Comparison of ENCODE assay signal across 8 cellular contexts in genomic region chr13:81487151-81487550, GRCh38.
A peak's percentile ranks its signal among the peaks of the same experiment; 100 is the strongest.
DNase-seq lines count a peak whose midpoint lies in the region; TF ChIP-seq lines count a peak whose summit lies in the region.

No MANE protein-coding gene starts in this region.

- no peak overlapping the region for H4K5ac ChIP-seq in mesendoderm (ENCODE audit: low read length)

- no peak overlapping the region for H3K4me2 ChIP-seq in mesendoderm (ENCODE audit: low read length)

- peak; percentile 26 for TF ChIP-seq CTCF in GM10266 (IDR thresholded peaks at IDR 0.05; ENCODE audit: control insufficient read depth, insufficient read depth, low read depth, missing control alignments)

- H3K4ac ChIP-seq in mesendoderm (ENCODE audit: low read depth, low read length), result peak overlapping the region; percentile 87

- H3K79me2 ChIP-seq in mesendoderm (ENCODE audit: control insufficient read depth, insufficient read depth, low read length), result no peaks in the 10 kb centered on the region

- peak overlapping the region; percentile 44 for H3K18ac ChIP-seq in mesendoderm (ENCODE audit: low read length)

- no peak overlapping the region for H2BK5ac ChIP-seq in mesendoderm (ENCODE audit: low read length)

- H3K23ac ChIP-seq in mesendoderm (ENCODE audit: low read length), result no peak overlapping the region

- WGBS in mesendoderm (ENCODE audit: extremely low coverage, insufficient coverage, low lambda C conversion rate), result no CpG with 5 or more reads among the region's 3 CpGs

- no peaks in the 10 kb centered on the region for H3K79me1 ChIP-seq in mesendoderm (ENCODE audit: low read length)

- no peaks in the 10 kb centered on the region for H3K27me3 ChIP-seq in mesendoderm (ENCODE audit: insufficient read depth, low read length, poor library complexity)

- H3K4me3 ChIP-seq in mesendoderm (ENCODE audit: low read length), result no peak overlapping the region

- no peak overlapping the region for H4K8ac ChIP-seq in mesendoderm (ENCODE audit: low read depth, low read length)

- intact Hi-C loops in posterior vena cava (cut with DNase I), result no loop called here

- no peaks in the 10 kb centered on the region for H3K36me3 ChIP-seq in mesendoderm (ENCODE audit: control insufficient read depth, insufficient read depth, low read length)

- peak overlapping the region; percentile 17 for H2BK120ac ChIP-seq in mesendoderm (ENCODE audit: low read depth, low read length)

- no peak overlapping the region for H3K56ac ChIP-seq in mesendoderm (ENCODE audit: low read length)

- peak overlapping the region; percentile 13 for H2BK15ac ChIP-seq in mesendoderm (replicated peaks; ENCODE audit: low read depth)

- no peaks in the 10 kb centered on the region for H3K4me1 ChIP-seq in mesendoderm (ENCODE audit: control insufficient read depth, low read depth, low read length)

- no peak overlapping the region for H3K27ac ChIP-seq in mesendoderm (ENCODE audit: low read depth, low read length)

- no peak overlapping the region for H3K9ac ChIP-seq in mesendoderm (ENCODE audit: low read length)

- no peak for DNase-seq in GM10266 (ENCODE audit: extremely low spot score)
- peak; percentile 41 for DNase-seq in NCI-H1092 treated with DMSO at 0.1 percent for 48 hours (lab: John Stamatoyannopoulos, UW)
- DNase-seq in astrocyte of the hippocampus (ENCODE audit: low read depth, low spot score), result peak; percentile 11
- DNase-seq in mesendoderm, result peak; percentile 88
- no peak for DNase-seq in posterior vena cava (ENCODE audit: low spot score)
- no peak for DNase-seq in NOMO-1 (lab: John Stamatoyannopoulos, UW; ENCODE audit: unreplicated experiment in 2 of 2)
- DNase-seq in anterior cingulate cortex (lab: John Stamatoyannopoulos, UW), result no peak
- DNase-seq in activated T-cell treated with anti-CD3 and anti-CD28 coated beads for 4 hours, result no peak

- no peak overlapping the region for H2AK5ac ChIP-seq in mesendoderm (ENCODE audit: low read length)

Comparison
In these comparisons a context has a peak if more than half of its experiments do, and no peak if none do; other contexts are left out.
1. DNase-seq: peak in NCI-H1092 treated with DMSO at 0.1 percent for 48 hours (single experiment), astrocyte of the hippocampus (single experiment) and mesendoderm (single experiment); none in GM10266 (single experiment), posterior vena cava (single experiment), NOMO-1 (0 of 2), anterior cingulate cortex (0 of 58) and activated T-cell treated with anti-CD3 and anti-CD28 coated beads for 4 hours (single experiment).